ENCODE assay signal across 17 cellular contexts in genomic region chrX:68833855-68834331, GRCh38. TPM values are rescaled to one million over a fixed set of nuclear protein-coding genes. Genes with fewer than 3 reads are reported as not detected.
DNase-seq lines count a peak whose midpoint lies in the region; ATAC-seq, FAIRE-seq and TF ChIP-seq lines count a peak whose summit lies in the region.
"Had no signal": no experiment of that assay in that cellular context is flagged by ENCODE, and none has a peak within 500 bp of the region (broad histone marks: within the 10 kb centered on the region; RNA-seq: fewer than 3 reads in every experiment).

No MANE protein-coding gene starts in this region.

- peaks cover 30% of the 10 kb centered on the region for H3K27me3 Mint-ChIP-seq in MCF 10A (ENCODE audit: insufficient read depth, unreplicated experiment)
- H3K27me3 Mint-ChIP-seq in mesothelial cell of epicardium (ENCODE audit: low read depth): no peaks in the 10 kb centered on the region
- H3K27me3 Mint-ChIP-seq: activated CD8-positive, alpha-beta T cell treated with anti-CD3 and anti-CD28 coated beads for 36 hours had no signal

- no peaks in the 10 kb centered on the region for H3K4me1 ChIP-seq in upper lobe of left lung
- H3K4me1 ChIP-seq: upper lobe of right lung had no signal

- H3K27ac ChIP-seq in upper lobe of left lung: peak overlapping the region in 2 of 4 donors; percentile 32 to 90
- H3K27ac ChIP-seq: upper lobe of right lung had no signal

- H3K4me1 Mint-ChIP-seq in MCF 10A (ENCODE audit: insufficient read depth, unreplicated experiment): peaks cover 12% of the 10 kb centered on the region
- H3K4me1 Mint-ChIP-seq in mesothelial cell of epicardium: peaks cover 24% of the 10 kb centered on the region

- intact Hi-C loops in MCF 10A (cut with micrococcal nuclease): loop anchor here (10.0 kb wide), 1 partner anchor 101 kb away; no protein-coding TSS in a partner anchor

- H3K4me3 ChIP-seq in upper lobe of left lung: peak overlapping the region in 3 of 4 donors; percentile 64 to 82 (median 71)
- H3K4me3 ChIP-seq: upper lobe of right lung had no signal

- no peak for ATAC-seq in upper lobe of left lung (ENCODE audit: low FRiP score in 2 of 2)
- ATAC-seq in stimulated activated naive CD8-positive, alpha-beta T cell treated with anti-CD3 and anti-CD28 coated beads, Interleukin-15, Interleukin-2, amounts not matched to agents 100 U/mL and 50 U/mL, for 24 hours: no peak
- ATAC-seq: activated CD8-positive, alpha-beta T cell treated with anti-CD3 and anti-CD28 coated beads for 36 hours; naive thymus-derived CD4-positive, alpha-beta T cell; upper lobe of right lung had no signal

- no peak for TF ChIP-seq EP300 in upper lobe of left lung (IDR thresholded peaks at IDR 0.05)

- CTCF ChIA-PET in MCF 10A (lab: Yijun Ruan, JAX): interaction anchor here (0.6 to 1.8 kb wide), 7 partner anchors 9 to 1251 kb away, joined by 3 to 6 read pairs (median 3); no protein-coding TSS in a partner anchor
- CTCF ChIA-PET in GM10248 (lab: Yijun Ruan, JAX): interaction anchor here (1.9 kb wide), 1 partner anchor 12 kb away, joined by 4 read pairs; no protein-coding TSS in a partner anchor

- peak; percentile 5 for DNase-seq in activated T-cell treated with anti-CD3 and anti-CD28 coated beads, Interleukin-2, amount 50 U/mL, for 1 hour
- no peak for DNase-seq in activated T-cell treated with anti-CD3 and anti-CD28 coated beads for 4 hours
- peak; percentile 19 for DNase-seq in MCF 10A (ENCODE audit: unreplicated experiment)
- peak; percentile 0 to 13 for DNase-seq in mesothelial cell of epicardium (ENCODE audit: low spot score in 2 of 2, unreplicated experiment in 2 of 2)
- peak in 1 of 2 donors; percentile 12 for DNase-seq in upper lobe of left lung
- DNase-seq in stimulated activated naive CD8-positive, alpha-beta T cell treated with anti-CD3 and anti-CD28 coated beads, Interleukin-15, Interleukin-2, amounts not matched to agents 100 U/mL and 50 U/mL, for 24 hours: no peak
- no peak for DNase-seq in H54 (ENCODE audit: insufficient read length, low spot score)
- no peak for DNase-seq in GM10248 (ENCODE audit: extremely low spot score)
- DNase-seq: activated CD8-positive, alpha-beta T cell treated with anti-CD3 and anti-CD28 coated beads for 36 hours; activated naive CD4-positive, alpha-beta T cell treated with anti-CD3 and anti-CD28 coated beads, Interleukin-2, amount 50 U/mL, for 16 hours; cerebellar nuclear complex; GOT3; naive thymus-derived CD4-positive, alpha-beta T cell; NCI-H1092; T1000; upper lobe of right lung had no signal

- no peaks in the 10 kb centered on the region for H3K27me3 ChIP-seq in upper lobe of left lung
- H3K27me3 ChIP-seq: upper lobe of right lung had no signal

- BruUV-seq in MCF 10A (replicated peaks; lab: Mats Ljungman, UMichigan): no TSS peak

- TF ChIP-seq POLR2A in upper lobe of left lung (IDR thresholded peaks at IDR 0.05) (no peak), H54 (IDR thresholded peaks at IDR 0.05; ENCODE audit: low read depth, low read length) (no peak)

- H3K36me3 Mint-ChIP-seq in MCF 10A (ENCODE audit: insufficient read depth, unreplicated experiment) (peaks cover 6% of the 10 kb centered on the region), mesothelial cell of epicardium (peaks cover 2% of the 10 kb centered on the region)

- no peak for FAIRE-seq in H54 (lab: Jason Lieb, UNC)
- FAIRE-seq: GM19239 had no signal

- POLR2A ChIA-PET in MCF 10A (lab: Yijun Ruan, JAX): interaction anchor here (1.0 to 1.2 kb wide), 4 partner anchors 9 to 242 kb away, joined by 3 to 4 read pairs (median 3); no protein-coding TSS in a partner anchor
- POLR2A ChIA-PET in GM10248 (lab: Yijun Ruan, JAX): no interaction called here

- whole genome bisulfite sequencing in upper lobe of left lung, 2 donors: 42 to 64% methylated on average over 2 to 4 of the region's 4 CpGs

- no peaks in the 10 kb centered on the region for H3K36me3 ChIP-seq in upper lobe of left lung
- H3K36me3 ChIP-seq: upper lobe of right lung had no signal

- no peaks in the 10 kb centered on the region for H3K9me3 ChIP-seq in upper lobe of left lung
- H3K9me3 ChIP-seq: upper lobe of right lung had no signal

- peak overlapping the region; percentile 74 for H3K27ac Mint-ChIP-seq in MCF 10A (ENCODE audit: low read depth, unreplicated experiment)
- H3K27ac Mint-ChIP-seq in mesothelial cell of epicardium: no peak overlapping the region
- H3K27ac Mint-ChIP-seq: activated CD8-positive, alpha-beta T cell treated with anti-CD3 and anti-CD28 coated beads for 36 hours; naive thymus-derived CD4-positive, alpha-beta T cell had no signal

- TF ChIP-seq CTCF in MCF 10A (IDR thresholded peaks at IDR 0.05; ENCODE audit: unreplicated experiment) (no peak), mesothelial cell of epicardium (IDR thresholded peaks at IDR 0.05; ENCODE audit: unreplicated experiment) (no peak), upper lobe of left lung (IDR thresholded peaks at IDR 0.05) (no peak), GM10248 (IDR thresholded peaks at IDR 0.05; ENCODE audit: control extremely low read depth, extremely low read depth, low read depth, missing control alignments) (no peak)

- H3K4me3 Mint-ChIP-seq in MCF 10A (ENCODE audit: unreplicated experiment) (peak overlapping the region; percentile 77), mesothelial cell of epicardium (no peak overlapping the region)
- H3K4me3 Mint-ChIP-seq: activated CD8-positive, alpha-beta T cell treated with anti-CD3 and anti-CD28 coated beads for 36 hours; naive thymus-derived CD4-positive, alpha-beta T cell had no signal

- H3K9me3 Mint-ChIP-seq in MCF 10A (ENCODE audit: unreplicated experiment) (peaks cover 6% of the 10 kb centered on the region), mesothelial cell of epicardium (peaks cover 3% of the 10 kb centered on the region)
- H3K9me3 Mint-ChIP-seq: activated CD8-positive, alpha-beta T cell treated with anti-CD3 and anti-CD28 coated beads for 36 hours had no signal

RNA-seq across cellular contexts. Expression of gene EFNB1, which starts 5.1 kb away (rescaled TPM):
- total RNA-seq in MCF 10A (2022) (38.9 and 42.9 TPM in 2 replicates), mesothelial cell of epicardium (69.2 to 71.6 TPM (median 70.1 TPM) in 3 replicates), upper lobe of left lung (10 to 100 TPM; 17.8 to 74.7 (median 40.0) TPM)

Comparison
In these comparisons a context has a peak if more than half of its experiments do, and no peak if none do; other contexts are left out.
1. DNase-seq: peak in activated T-cell treated with anti-CD3 and anti-CD28 coated beads, Interleukin-2, amount 50 U/mL, for 1 hour (single experiment), MCF 10A (single experiment) and mesothelial cell of epicardium (2 of 2); none in activated T-cell treated with anti-CD3 and anti-CD28 coated beads for 4 hours (single experiment), stimulated activated naive CD8-positive, alpha-beta T cell treated with anti-CD3 and anti-CD28 coated beads, Interleukin-15, Interleukin-2, amounts not matched to agents 100 U/mL and 50 U/mL, for 24 hours (single experiment), H54 (single experiment) and GM10248 (single experiment).